In the genomic region with DNA sequence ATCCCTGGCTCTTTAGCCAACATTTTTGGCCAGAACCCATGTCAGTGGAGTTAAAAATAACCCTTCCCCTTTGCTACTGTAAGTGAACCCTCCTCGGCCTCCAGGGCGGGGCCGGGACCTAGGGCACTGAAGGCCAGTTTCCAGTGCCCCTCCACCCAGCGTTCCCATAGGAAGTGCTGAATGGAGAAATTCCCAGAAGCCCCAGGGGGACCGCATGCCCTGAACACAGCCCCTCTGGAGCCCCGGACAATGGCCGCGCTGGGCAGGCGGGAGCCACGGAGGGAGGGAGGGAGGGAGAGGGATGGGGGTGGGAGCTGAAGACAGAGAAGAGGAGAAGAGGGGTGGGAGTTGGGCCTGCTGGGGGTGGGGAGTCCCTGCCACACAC, we compare ENCODE assay signal across 1 cellular context.
TF ChIP-seq lines count a peak whose summit lies in the region.

No MANE protein-coding gene starts in this region.

TF ChIP-seq in WTC11, 78 proteins besides CTCF, POLR2A, EP300 and RAD21 (continued from another document):
- TF ChIP-seq, protein P1, sequence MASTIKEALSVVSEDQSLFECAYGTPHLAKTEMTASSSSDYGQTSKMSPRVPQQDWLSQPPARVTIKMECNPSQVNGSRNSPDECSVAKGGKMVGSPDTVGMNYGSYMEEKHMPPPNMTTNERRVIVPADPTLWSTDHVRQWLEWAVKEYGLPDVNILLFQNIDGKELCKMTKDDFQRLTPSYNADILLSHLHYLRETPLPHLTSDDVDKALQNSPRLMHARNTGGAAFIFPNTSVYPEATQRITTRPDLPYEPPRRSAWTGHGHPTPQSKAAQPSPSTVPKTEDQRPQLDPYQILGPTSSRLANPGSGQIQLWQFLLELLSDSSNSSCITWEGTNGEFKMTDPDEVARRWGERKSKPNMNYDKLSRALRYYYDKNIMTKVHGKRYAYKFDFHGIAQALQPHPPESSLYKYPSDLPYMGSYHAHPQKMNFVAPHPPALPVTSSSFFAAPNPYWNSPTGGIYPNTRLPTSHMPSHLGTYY (CRISPR knock-in tag; IDR thresholded peaks at IDR 0.05) = no peak
